Comparison of ENCODE assay signal across 24 cellular contexts in genomic region chr7:157825325-157825724, GRCh38.
DNase-seq lines count a peak whose midpoint lies in the region; ATAC-seq and TF ChIP-seq lines count a peak whose summit lies in the region.
"Had no signal": no experiment of that assay in that cellular context is flagged by ENCODE, and none has a peak within 500 bp of the region (broad histone marks: within the 10 kb centered on the region; RNA-seq: fewer than 3 reads in every experiment).

No MANE protein-coding gene starts in this region.

- H3K27ac ChIP-seq in spleen, result no peak overlapping the region
- H3K27ac ChIP-seq: BLaER1, GM23248, HL-60, neutrophil, psoas muscle, stomach, tibial nerve, VCaP had no signal

- intact Hi-C loops in spleen (cut with DNase I; ENCODE audit: low total_unique reads), result no loop called here

- no peaks in the 10 kb centered on the region for H3K9me3 Mint-ChIP-seq in activated T-cell treated with anti-CD3 and anti-CD28 coated beads, Interleukin-2, amount 50 U/mL, for 4 hours
- H3K9me3 Mint-ChIP-seq: activated T-helper 2 cell treated with anti-CD3 and anti-CD28 coated beads, Interferon-gamma antibody, Interleukin-2, Interleukin-4, amounts not matched to agents 10 μg/mL and 5 μg/mL and 100 μg/mL, durations not matched to agents 14 hours and 24 hours and 36 hours had no signal

- H3K9me3 ChIP-seq in spleen, result peaks cover 0 to 5% (median 0%) of the 10 kb centered on the region in 8 donors
- H3K9me3 ChIP-seq: BLaER1, neutrophil, psoas muscle, stomach had no signal

- H3K27me3 ChIP-seq in spleen (replicated peaks in 1 of 7), result peaks cover 0 to 15% (median 0%) of the 10 kb centered on the region in 7 donors
- H3K27me3 ChIP-seq: BLaER1, neutrophil, tibial nerve had no signal

- no peak for TF ChIP-seq CTCF in spleen (IDR thresholded peaks at IDR 0.05 in 8 of 11, conservative IDR thresholded peaks at IDR 0.05 in 3 of 11)

- no peaks in the 10 kb centered on the region for H3K4me1 ChIP-seq in spleen
- H3K4me1 ChIP-seq: psoas muscle, stomach, tibial nerve had no signal

- H3K4me3 ChIP-seq in spleen, result no peak overlapping the region
- H3K4me3 ChIP-seq: BLaER1, GM23248, psoas muscle, stomach, tibial nerve had no signal

- peak; percentile 77 to 80 for ATAC-seq in activated T-cell treated with anti-CD3 and anti-CD28 coated beads, Interleukin-2, amount 50 U/mL, for 4 hours
- ATAC-seq: psoas muscle, T-helper 17 cell had no signal

- WGBS in spleen, 5 donors, result 52 to 59% (median 53%) methylated on average over 5 to 6 of the region's 6 CpGs

- H3K36me3 Mint-ChIP-seq in activated T-cell treated with anti-CD3 and anti-CD28 coated beads, Interleukin-2, amount 50 U/mL, for 4 hours (ENCODE audit: insufficient read depth), result no peaks in the 10 kb centered on the region

- H3K4me1 Mint-ChIP-seq in activated T-cell treated with anti-CD3 and anti-CD28 coated beads, Interleukin-2, amount 50 U/mL, for 4 hours (ENCODE audit: low read depth), result peaks cover 29% of the 10 kb centered on the region

- no peak for TF ChIP-seq POLR2A in spleen (IDR thresholded peaks at IDR 0.05)

- H3K36me3 ChIP-seq in spleen, result no peaks in the 10 kb centered on the region
- H3K36me3 ChIP-seq: BLaER1, neutrophil, stomach, tibial nerve had no signal

- H3K4me3 Mint-ChIP-seq in activated T-cell treated with anti-CD3 and anti-CD28 coated beads, Interleukin-2, amount 50 U/mL, for 4 hours, result peak overlapping the region; percentile 33
- H3K4me3 Mint-ChIP-seq: T-helper 17 cell had no signal

- DNase-seq in activated T-cell treated with anti-CD3 and anti-CD28 coated beads for 24 hours (ENCODE audit: low read depth) (peak; percentile 15), activated T-cell treated with anti-CD3 and anti-CD28 coated beads for 4 hours (no peak), Daoy (ENCODE audit: low read depth) (peak; percentile 68), spleen (peak; percentile 45), NCI-H1105 (lab: John Stamatoyannopoulos, UW) (no peak), HT-29 (ENCODE audit: low spot score) (no peak), SK-N-DZ (ENCODE audit: low spot score) (no peak)
- DNase-seq in activated T-cell treated with anti-CD3 and anti-CD28 coated beads, Interleukin-2, amount 50 U/mL, for 4 hours, result no peak
- DNase-seq: ACHN; activated CD8-positive, alpha-beta memory T cell treated with anti-CD3 and anti-CD28 coated beads for 24 hours; Calu3; caudate nucleus; glutamatergic neuron; GM23248; NCI-H510A treated with DMSO at 0.1 percent for 48 hours; psoas muscle; stomach; T-helper 17 cell had no signal

- H3K27me3 Mint-ChIP-seq in activated T-cell treated with anti-CD3 and anti-CD28 coated beads, Interleukin-2, amount 50 U/mL, for 4 hours (ENCODE audit: low read depth), result no peaks in the 10 kb centered on the region

Comparison
In these comparisons a context has a peak if more than half of its experiments do, and no peak if none do; other contexts are left out.
1. DNase-seq: peak in activated T-cell treated with anti-CD3 and anti-CD28 coated beads for 24 hours (single experiment), Daoy (single experiment) and spleen (single experiment); none in activated T-cell treated with anti-CD3 and anti-CD28 coated beads for 4 hours (single experiment), activated T-cell treated with anti-CD3 and anti-CD28 coated beads, Interleukin-2, amount 50 U/mL, for 4 hours (single experiment), NCI-H1105 (single experiment), HT-29 (single experiment) and SK-N-DZ (single experiment).